Comparison of ENCODE assay signal across 10 cellular contexts in genomic region chr1:244361764-244362473, GRCh38.
DNase-seq lines count a peak whose midpoint lies in the region; ATAC-seq and TF ChIP-seq lines count a peak whose summit lies in the region.
"Had no signal": no experiment of that assay in that cellular context is flagged by ENCODE, and none has a peak within 500 bp of the region (broad histone marks: within the 10 kb centered on the region; RNA-seq: fewer than 3 reads in every experiment).

No MANE protein-coding gene starts in this region.

- H3K4me1 ChIP-seq in parathyroid adenoma, result peaks cover 8% of the 10 kb centered on the region
- H3K4me1 ChIP-seq: spleen had no signal

- H3K27ac ChIP-seq in parathyroid adenoma, result peak overlapping the region; percentile 70
- H3K27ac ChIP-seq: spleen had no signal

- H3K36me3 ChIP-seq in parathyroid adenoma (ENCODE audit: control insufficient read depth, insufficient read depth, low read length), result no peaks in the 10 kb centered on the region
- H3K36me3 ChIP-seq: spleen had no signal

- TF ChIP-seq CTCF in fibroblast of villous mesenchyme (IDR thresholded peaks at IDR 0.05; ENCODE audit: insufficient read depth, low read depth, low read length) (no peak), parathyroid adenoma (IDR thresholded peaks at IDR 0.05) (no peak)

- H3K4me3 ChIP-seq in fibroblast of villous mesenchyme (ENCODE audit: low read depth, low read length) (peak overlapping the region; percentile 7), parathyroid adenoma (ENCODE audit: low read depth, low read length) (no peak overlapping the region)
- H3K4me3 ChIP-seq: spleen had no signal

- peak; percentile 76 for DNase-seq in EH (ENCODE audit: low read depth)
- peak; percentile 88 for DNase-seq in fibroblast of villous mesenchyme (ENCODE audit: low read depth)
- DNase-seq in NCI-H1105 treated with DMSO at 0.1 percent for 48 hours (lab: John Stamatoyannopoulos, UW), result no peak
- DNase-seq in hippocampal formation (lab: John Stamatoyannopoulos, UW), result no peak
- DNase-seq: NCI-H446, spleen had no signal

- no peaks in the 10 kb centered on the region for H3K9me3 ChIP-seq in parathyroid adenoma (ENCODE audit: control insufficient read depth, low read length)

- no peak overlapping the region for H3K9ac ChIP-seq in parathyroid adenoma

- H3K4me2 ChIP-seq in parathyroid adenoma (ENCODE audit: low read length), result no peak overlapping the region

- no peaks in the 10 kb centered on the region for H3K27me3 ChIP-seq in parathyroid adenoma (ENCODE audit: control insufficient read depth, insufficient read depth, low read length)
- H3K27me3 ChIP-seq: spleen had no signal

- no peaks in the 10 kb centered on the region for H3K79me2 ChIP-seq in parathyroid adenoma

- H2AFZ ChIP-seq in parathyroid adenoma, result peak overlapping the region; percentile 78

- ATAC-seq in SK-N-SH treated with all-trans-retinoic acid at 6 μM for 48 hours, result peak; percentile 90
- ATAC-seq in GM18498 (IDR thresholded peaks at IDR 0.05; ENCODE audit: unreplicated experiment), result no peak
- no peak for ATAC-seq in HG03565 (IDR thresholded peaks at IDR 0.05; ENCODE audit: unreplicated experiment)

TF ChIP-seq in SK-N-SH treated with all-trans-retinoic acid at 6 μM for 48 hours, 23 proteins besides CTCF, POLR2A, EP300 and RAD21:
- TF ChIP-seq CSRNP3 (CRISPR knock-in tag; IDR thresholded peaks at IDR 0.05), result no peak
- 0 out of 2 replicates have a peak, but pooled peaks have one; percentile 54 for TF ChIP-seq TOX (CRISPR knock-in tag; IDR thresholded peaks at IDR 0.05; ENCODE audit: borderline replicate concordance)
TF ChIP-seq in SK-N-SH treated with all-trans-retinoic acid at 6 μM for 48 hours: peak in this region for 1.

Comparison
In these comparisons a context has a peak if more than half of its experiments do, and no peak if none do; other contexts are left out.
1. DNase-seq: peak in EH (single experiment) and fibroblast of villous mesenchyme (single experiment); none in NCI-H1105 treated with DMSO at 0.1 percent for 48 hours (single experiment) and hippocampal formation (0 of 2).